In genomic region chr14:89425931-89426330, GRCh38 we compare ENCODE assay signal across 8 cellular contexts. TPM values are rescaled to one million over a fixed set of nuclear protein-coding genes. Genes with fewer than 3 reads are reported as not detected.
DNase-seq lines count a peak whose midpoint lies in the region; ATAC-seq and TF ChIP-seq lines count a peak whose summit lies in the region.

No MANE protein-coding gene starts in this region.

- intact Hi-C loops in activated CD4-positive, alpha-beta T cell treated with anti-CD3 and anti-CD28 coated beads, Interleukin-2, amount 10 ng/mL, durations not matched to agents 24 days and 14 days (cut with micrococcal nuclease), result no loop called here

- H3K4me3 Mint-ChIP-seq in activated CD4-positive, alpha-beta T cell treated with anti-CD3 and anti-CD28 coated beads, Interleukin-2, amount 10 ng/mL, durations not matched to agents 24 days and 14 days, result no peak overlapping the region

- no peaks in the 10 kb centered on the region for H3K27me3 ChIP-seq in BE2C

- peaks cover 7% of the 10 kb centered on the region; the same call in 1 of the 2 replicates for H3K4me1 ChIP-seq in BE2C

- H3K27ac Mint-ChIP-seq in activated CD4-positive, alpha-beta T cell treated with anti-CD3 and anti-CD28 coated beads, Interleukin-2, amount 10 ng/mL, durations not matched to agents 24 days and 14 days, result peak overlapping the region; percentile 66

- no peak for TF ChIP-seq CTCF in retinal pigment epithelial cell (conservative IDR thresholded peaks at IDR 0.05; ENCODE audit: low read depth, low read length)
- no peak for TF ChIP-seq CTCF in BE2C (IDR thresholded peaks at IDR 0.05; ENCODE audit: low read depth, low read length)

- peaks cover 5% of the 10 kb centered on the region for H3K36me3 Mint-ChIP-seq in activated CD4-positive, alpha-beta T cell treated with anti-CD3 and anti-CD28 coated beads, Interleukin-2, amount 10 ng/mL, durations not matched to agents 24 days and 14 days (ENCODE audit: low read depth)

- no peaks in the 10 kb centered on the region for H3K9me3 ChIP-seq in BE2C

- no peaks in the 10 kb centered on the region for H3K9me3 Mint-ChIP-seq in activated CD4-positive, alpha-beta T cell treated with anti-CD3 and anti-CD28 coated beads, Interleukin-2, amount 10 ng/mL, durations not matched to agents 24 days and 14 days

- peaks cover 57% of the 10 kb centered on the region for H3K4me1 Mint-ChIP-seq in activated CD4-positive, alpha-beta T cell treated with anti-CD3 and anti-CD28 coated beads, Interleukin-2, amount 10 ng/mL, durations not matched to agents 24 days and 14 days

- no peaks in the 10 kb centered on the region for H3K36me3 ChIP-seq in BE2C

- H3K27me3 Mint-ChIP-seq in activated CD4-positive, alpha-beta T cell treated with anti-CD3 and anti-CD28 coated beads, Interleukin-2, amount 10 ng/mL, durations not matched to agents 24 days and 14 days, result no peaks in the 10 kb centered on the region

- H3K4me3 ChIP-seq in retinal pigment epithelial cell (ENCODE audit: low read length) (no peak overlapping the region), BE2C (ENCODE audit: low read depth, low read length) (no peak overlapping the region)

- no peak for DNase-seq in activated CD4-positive, alpha-beta T cell treated with anti-CD3 and anti-CD28 coated beads, Interleukin-2, amount 10 ng/mL, durations not matched to agents 24 days and 14 days
- DNase-seq in activated CD4-positive, alpha-beta T cell treated with anti-CD3 and anti-CD28 coated beads, Interleukin-2, amount 50 U/mL, for 1 hour, result no peak
- DNase-seq in astrocyte of the hippocampus (ENCODE audit: low read depth, low spot score), result peak; percentile 95
- DNase-seq in retinal pigment epithelial cell (ENCODE audit: low read depth), result peak; percentile 75
- DNase-seq in BE2C, result no peak
- DNase-seq in NCI-H2107 treated with DMSO at 0.1 percent for 48 hours (lab: John Stamatoyannopoulos, UW; ENCODE audit: unreplicated experiment), result no peak
- DNase-seq in NCI-H2196 (lab: John Stamatoyannopoulos, UW; ENCODE audit: unreplicated experiment), result no peak

- ATAC-seq in HG03139 (IDR thresholded peaks at IDR 0.05; ENCODE audit: unreplicated experiment), result peak; percentile 32

RNA-seq across cellular contexts. Expression of gene FOXN3, which starts 8.9 kb away (rescaled TPM):
- total RNA-seq in activated CD4-positive, alpha-beta T cell treated with anti-CD3 and anti-CD28 coated beads, Interleukin-2, amount 10 ng/mL, durations not matched to agents 24 days and 14 days, result 80.0 and 85.2 TPM in 2 replicates
- 21.9 TPM for polyA plus RNA-seq in BE2C (2012; ENCODE audit: insufficient read depth, insufficient read length, low read depth)

Comparison
In these comparisons a context has a peak if more than half of its experiments do, and no peak if none do; other contexts are left out.
1. DNase-seq: peak in astrocyte of the hippocampus (single experiment) and retinal pigment epithelial cell (single experiment); none in activated CD4-positive, alpha-beta T cell treated with anti-CD3 and anti-CD28 coated beads, Interleukin-2, amount 10 ng/mL, durations not matched to agents 24 days and 14 days (single experiment), activated CD4-positive, alpha-beta T cell treated with anti-CD3 and anti-CD28 coated beads, Interleukin-2, amount 50 U/mL, for 1 hour (single experiment), BE2C (single experiment), NCI-H2107 treated with DMSO at 0.1 percent for 48 hours (single experiment) and NCI-H2196 (single experiment).